Comparison of ENCODE assay signal across 7 cellular contexts in the genomic region with DNA sequence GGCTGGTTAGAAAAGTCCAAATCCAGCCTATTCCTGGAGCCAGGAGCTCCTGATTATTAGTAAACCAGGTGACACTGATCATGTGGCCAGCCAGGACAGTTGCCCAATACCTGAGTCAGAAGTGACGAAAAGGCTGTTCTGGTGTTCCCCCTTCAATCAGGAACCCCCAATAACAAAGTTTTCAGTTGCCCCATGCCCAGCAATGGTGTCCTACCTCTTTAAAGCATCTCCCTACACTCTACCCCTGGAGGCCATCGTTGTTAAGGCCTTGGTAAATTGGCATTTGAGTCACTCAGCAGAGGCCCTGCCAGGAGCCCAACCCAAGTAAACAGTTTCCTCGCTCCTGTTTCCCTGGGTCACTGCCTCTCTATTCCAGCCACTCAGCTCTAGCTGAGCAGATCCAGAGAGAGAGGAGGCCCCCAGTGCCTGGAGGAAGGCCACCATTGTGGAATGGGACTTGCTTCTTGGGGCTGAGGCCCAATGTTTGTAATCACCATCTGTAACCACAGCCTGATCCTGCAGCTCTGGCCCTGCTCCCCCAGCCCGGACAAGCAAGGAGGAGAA. TPM values are rescaled to one million over a fixed set of nuclear protein-coding genes. Genes with fewer than 3 reads are reported as not detected.
A peak's percentile ranks its signal among the peaks of the same experiment; 100 is the strongest.
DNase-seq lines count a peak whose midpoint lies in the region; ATAC-seq and TF ChIP-seq lines count a peak whose summit lies in the region.
"Had no signal": no experiment of that assay in that cellular context is flagged by ENCODE, and none has a peak within 500 bp of the region (broad histone marks: within the 10 kb centered on the region; RNA-seq: fewer than 3 reads in every experiment).

No MANE protein-coding gene starts in this region.

- H3K4me2 ChIP-seq in GM23248 (ENCODE audit: unreplicated experiment) = peak overlapping the region; percentile 6

- no peak overlapping the region for H3K4me3 Mint-ChIP-seq in brain
- H3K4me3 Mint-ChIP-seq in naive thymus-derived CD8-positive, alpha-beta T cell = peak overlapping the region in 6 of 10 donors; percentile 12 to 82 (median 76)

- H3K27ac Mint-ChIP-seq in brain = peak overlapping the region in 4 of 5 experiments; percentile 24 to 90 (median 88)
- peak overlapping the region; percentile 12 to 95 (median 91) for H3K27ac Mint-ChIP-seq in naive thymus-derived CD8-positive, alpha-beta T cell

- peaks cover 40% of the 10 kb centered on the region for H3F3A ChIP-seq in GM23248 (ENCODE audit: insufficient read depth)

- peaks cover 18% of the 10 kb centered on the region for H3K4me1 ChIP-seq in GM23248 (ENCODE audit: insufficient read depth)

- H3K27ac ChIP-seq in GM23248 = peak overlapping the region; percentile 94

- no peaks in the 10 kb centered on the region for H3K27me3 Mint-ChIP-seq in brain
- H3K27me3 Mint-ChIP-seq in naive thymus-derived CD8-positive, alpha-beta T cell = no peaks in the 10 kb centered on the region

- POLR2A ChIA-PET in naive thymus-derived CD8-positive, alpha-beta T cell (lab: Charles Lee) = interaction anchor here (0.6 to 8.9 kb wide), 4 partner anchors 23 to 779 kb away, joined by 3 to 91 read pairs (median 4); partner anchors contain the start of genes ARHGAP1 and ZNF408

- peaks cover 15% of the 10 kb centered on the region for H3K4me1 Mint-ChIP-seq in brain
- H3K4me1 Mint-ChIP-seq in naive thymus-derived CD8-positive, alpha-beta T cell = peaks cover 32 to 77% (median 72%) of the 10 kb centered on the region in 4 donors

- TF ChIP-seq CTCF in brain (conservative IDR thresholded peaks at IDR 0.05) = no peak

- 12 to 13% methylated on average over 4 of the region's 4 CpGs for WGBS in GM23248 (ENCODE audit: low coverage in 1 of 2, low lambda C conversion rate in 2 of 2, missing lambda C conversion rate in 2 of 2), 2 experiments

- H3K27me3 ChIP-seq in GM23248 (replicated peaks; ENCODE audit: insufficient read depth) = no peaks in the 10 kb centered on the region

- H3K36me3 Mint-ChIP-seq in brain = peaks cover 39% of the 10 kb centered on the region
- H3K36me3 Mint-ChIP-seq in naive thymus-derived CD8-positive, alpha-beta T cell = peaks cover 0 to 41% (median 15%) of the 10 kb centered on the region in 3 donors

- no peaks in the 10 kb centered on the region for H3K9me2 ChIP-seq in GM23248 (ENCODE audit: insufficient read depth)

- no peaks in the 10 kb centered on the region for H3K9me3 ChIP-seq in GM23248 (ENCODE audit: low read depth)

- no peaks in the 10 kb centered on the region for H3K9me3 Mint-ChIP-seq in brain
- no peaks in the 10 kb centered on the region for H3K9me3 Mint-ChIP-seq in naive thymus-derived CD8-positive, alpha-beta T cell

- no peak for ATAC-seq in naive thymus-derived CD8-positive, alpha-beta T cell
- ATAC-seq in HG02884 (IDR thresholded peaks at IDR 0.05; ENCODE audit: unreplicated experiment) (no peak), HG03521 (IDR thresholded peaks at IDR 0.05; ENCODE audit: unreplicated experiment) (no peak)

- H4K20me1 ChIP-seq in GM23248 (ENCODE audit: insufficient read depth) = no peaks in the 10 kb centered on the region

- peak overlapping the region; percentile 77 for H3K9ac ChIP-seq in GM23248

- H3K36me3 ChIP-seq in GM23248 (ENCODE audit: low read depth) = peaks cover 19% of the 10 kb centered on the region; the same call in 1 of the 2 replicates

- H2AFZ ChIP-seq in GM23248 = peak overlapping the region; percentile 8

- H3K79me2 ChIP-seq in GM23248 (ENCODE audit: insufficient read depth) = no peaks in the 10 kb centered on the region

- in situ Hi-C loops in GM23248 (cut with MboI) = no loop called here

- peak; percentile 92 for DNase-seq in GM23248
- no peak for DNase-seq in naive thymus-derived CD8-positive, alpha-beta T cell
- DNase-seq in middle frontal gyrus (ENCODE audit: extremely low spot score, low spot score) = no peak

- no peak overlapping the region for H3K4me3 ChIP-seq in GM23248

RNA-seq across cellular contexts. Expression of gene ARHGAP1, which starts 25.0 kb away (rescaled TPM):
- 41.5 and 54.3 TPM in 2 replicates for total RNA-seq in GM23248 (2014; rRNA removed; shearing (Covaris generic))
- polyA plus RNA-seq in GM23248 (2016; fragmentation: Nextera tagmentation; extraction: Ambion mirVana) (98.5 and 107 TPM in 2 replicates), brain (ENCODE audit: insufficient read depth, low read depth, low replicate concordance) (62.5 TPM)
- total RNA-seq in naive thymus-derived CD8-positive, alpha-beta T cell = 10 to 100 TPM; 67.5 to 71.2 TPM
- polyA plus RNA-seq in naive thymus-derived CD8-positive, alpha-beta T cell = 10 to 100 TPM; 35.5 to 63.1 (median 43.5) TPM

RNA-seq across cellular contexts. Expression of gene ZNF408, which starts 25.5 kb away (rescaled TPM):
- 9.6 and 11.9 TPM in 2 replicates for total RNA-seq in GM23248 (2014; rRNA removed; shearing (Covaris generic))
- polyA plus RNA-seq in GM23248 (2016; fragmentation: Nextera tagmentation; extraction: Ambion mirVana) (9.9 and 11.3 TPM in 2 replicates), brain (ENCODE audit: insufficient read depth, low read depth, low replicate concordance) (7.9 TPM)
- 10 to 100 TPM; 21.4 to 26.5 TPM for total RNA-seq in naive thymus-derived CD8-positive, alpha-beta T cell
- polyA plus RNA-seq in naive thymus-derived CD8-positive, alpha-beta T cell = 10 to 100 TPM in 1 of 3 donors, 1 to 10 TPM in 2; 6.3 to 11.7 (median 9.6) TPM

RNA-seq across cellular contexts. Expression of gene F2, which starts 43.6 kb away (rescaled TPM):
- not detected in 2 replicates for total RNA-seq in GM23248 (2014; rRNA removed; shearing (Covaris generic))
- polyA plus RNA-seq in GM23248 (2016; fragmentation: Nextera tagmentation; extraction: Ambion mirVana) = not detected in 2 replicates
- not detected for polyA plus RNA-seq in brain (ENCODE audit: insufficient read depth, low read depth, low replicate concordance)
- not detected for total RNA-seq in naive thymus-derived CD8-positive, alpha-beta T cell
- not detected for polyA plus RNA-seq in naive thymus-derived CD8-positive, alpha-beta T cell
- total RNA-seq: subcutaneous adipose tissue had no signal

RNA-seq across cellular contexts. Expression of gene ATG13, which starts 58.0 kb away (rescaled TPM):
- 66.0 and 118 TPM in 2 replicates for total RNA-seq in GM23248 (2014; rRNA removed; shearing (Covaris generic))
- polyA plus RNA-seq in GM23248 (2016; fragmentation: Nextera tagmentation; extraction: Ambion mirVana) = 55.1 and 55.7 TPM in 2 replicates
- 82.0 TPM for polyA plus RNA-seq in brain (ENCODE audit: insufficient read depth, low read depth, low replicate concordance)
- 10 to 100 TPM; 97.1 to 98.6 TPM for total RNA-seq in naive thymus-derived CD8-positive, alpha-beta T cell
- 10 to 100 TPM; 59.6 to 77.9 (median 67.6) TPM for polyA plus RNA-seq in naive thymus-derived CD8-positive, alpha-beta T cell

RNA-seq across cellular contexts. Expression of gene HARBI1, which starts 58.3 kb away (rescaled TPM):
- total RNA-seq in GM23248 (2014; rRNA removed; shearing (Covaris generic)) = 1.5 and 4.6 TPM in 2 replicates
- polyA plus RNA-seq in GM23248 (2016; fragmentation: Nextera tagmentation; extraction: Ambion mirVana) (6.0 and 6.2 TPM in 2 replicates), brain (ENCODE audit: insufficient read depth, low read depth, low replicate concordance) (1.9 TPM)
- 1 to 10 TPM; 8.3 to 9.4 TPM for total RNA-seq in naive thymus-derived CD8-positive, alpha-beta T cell
- polyA plus RNA-seq in naive thymus-derived CD8-positive, alpha-beta T cell = 1 to 10 TPM; 5.5 to 7.7 (median 6.0) TPM

Comparison
In these comparisons a context has a peak if more than half of its experiments do, and no peak if none do; other contexts are left out.
1. H3K4me3 Mint-ChIP-seq: peak in naive thymus-derived CD8-positive, alpha-beta T cell (6 of 10); none in brain (0 of 5).